Comparison of ENCODE assay signal across 15 cellular contexts in genomic region chr4:65071532-65071931, GRCh38.
"Had no signal": no experiment of that assay in that cellular context is flagged by ENCODE, and none has a peak within 500 bp of the region (broad histone marks: within the 10 kb centered on the region; RNA-seq: fewer than 3 reads in every experiment).

No MANE protein-coding gene starts in this region.

- H3K4me3 ChIP-seq: lung, skin epidermis, stomach had no signal

- DNase-seq: activated CD4-positive, alpha-beta T cell treated with anti-CD3 and anti-CD28 coated beads for 48 hours; activated CD8-positive, alpha-beta T cell treated with anti-CD3 and anti-CD28 coated beads, Interleukin-2, amount 10 ng/mL, durations not matched to agents 7 days and 5 days; activated naive CD4-positive, alpha-beta T cell treated with Interleukin-2 at 50 U/mL for 16 hours; activated naive CD8-positive, alpha-beta T cell treated with anti-CD3 and anti-CD28 coated beads, Interleukin-2, amount 50 U/mL, for 24 hours; cortex of kidney; effector CD8-positive, alpha-beta T cell; glutamatergic neuron; naive thymus-derived CD4-positive, alpha-beta T cell; stomach; WERI-Rb-1 had no signal

- H3K4me3 Mint-ChIP-seq: activated CD8-positive, alpha-beta T cell treated with anti-CD3 and anti-CD28 coated beads, Interleukin-2, amount 10 ng/mL, durations not matched to agents 7 days and 5 days; activated naive CD8-positive, alpha-beta T cell treated with anti-CD3 and anti-CD28 coated beads, Interleukin-2, amount 50 U/mL, for 24 hours; activated T-helper 1 cell treated with anti-CD3 and anti-CD28 coated beads, Interleukin-12 subunit alpha, Interleukin-12 subunit beta, Interleukin-2, Interleukin-4 antibody, amounts not matched to agents 30 ng/mL and 10 ng/mL and 1 ng/mL, durations not matched to agents 14 hours and 24 hours and 36 hours; central memory CD8-positive, alpha-beta T cell; naive thymus-derived CD4-positive, alpha-beta T cell had no signal

- H3K9me3 Mint-ChIP-seq: activated T-helper 1 cell treated with anti-CD3 and anti-CD28 coated beads, Interleukin-12 subunit alpha, Interleukin-12 subunit beta, Interleukin-2, Interleukin-4 antibody, amounts not matched to agents 30 ng/mL and 10 ng/mL and 1 ng/mL, durations not matched to agents 14 hours and 24 hours and 36 hours had no signal

- H3K9me3 ChIP-seq: stomach had no signal

- H3K27me3 Mint-ChIP-seq: activated naive CD8-positive, alpha-beta T cell treated with anti-CD3 and anti-CD28 coated beads, Interleukin-2, amount 50 U/mL, for 24 hours; central memory CD8-positive, alpha-beta T cell; naive thymus-derived CD4-positive, alpha-beta T cell had no signal

- H3K4me1 ChIP-seq: stomach had no signal

- H3K36me3 Mint-ChIP-seq: naive thymus-derived CD4-positive, alpha-beta T cell had no signal

- H3K27ac Mint-ChIP-seq: activated CD8-positive, alpha-beta T cell treated with anti-CD3 and anti-CD28 coated beads, Interleukin-2, amount 10 ng/mL, durations not matched to agents 7 days and 5 days; activated naive CD8-positive, alpha-beta T cell treated with anti-CD3 and anti-CD28 coated beads, Interleukin-2, amount 50 U/mL, for 24 hours; activated T-helper 1 cell treated with anti-CD3 and anti-CD28 coated beads, Interleukin-12 subunit alpha, Interleukin-12 subunit beta, Interleukin-2, Interleukin-4 antibody, amounts not matched to agents 30 ng/mL and 10 ng/mL and 1 ng/mL, durations not matched to agents 14 hours and 24 hours and 36 hours; naive thymus-derived CD4-positive, alpha-beta T cell had no signal

- H3K27ac ChIP-seq: epithelial cell of prostate, skin epidermis, stomach, WERI-Rb-1 had no signal

- H3K4me1 Mint-ChIP-seq: activated naive CD8-positive, alpha-beta T cell treated with anti-CD3 and anti-CD28 coated beads, Interleukin-2, amount 50 U/mL, for 24 hours; central memory CD8-positive, alpha-beta T cell; naive thymus-derived CD4-positive, alpha-beta T cell had no signal

- H3K36me3 ChIP-seq: stomach, WERI-Rb-1 had no signal

- H3K27me3 ChIP-seq: stomach had no signal

- ATAC-seq: activated CD8-positive, alpha-beta T cell treated with anti-CD3 and anti-CD28 coated beads, Interleukin-2, amount 10 ng/mL, durations not matched to agents 7 days and 5 days; activated naive CD8-positive, alpha-beta T cell treated with anti-CD3 and anti-CD28 coated beads, Interleukin-2, amount 50 U/mL, for 24 hours; naive thymus-derived CD4-positive, alpha-beta T cell had no signal
